Comparison of ENCODE assay signal across 17 cellular contexts in the genomic region with DNA sequence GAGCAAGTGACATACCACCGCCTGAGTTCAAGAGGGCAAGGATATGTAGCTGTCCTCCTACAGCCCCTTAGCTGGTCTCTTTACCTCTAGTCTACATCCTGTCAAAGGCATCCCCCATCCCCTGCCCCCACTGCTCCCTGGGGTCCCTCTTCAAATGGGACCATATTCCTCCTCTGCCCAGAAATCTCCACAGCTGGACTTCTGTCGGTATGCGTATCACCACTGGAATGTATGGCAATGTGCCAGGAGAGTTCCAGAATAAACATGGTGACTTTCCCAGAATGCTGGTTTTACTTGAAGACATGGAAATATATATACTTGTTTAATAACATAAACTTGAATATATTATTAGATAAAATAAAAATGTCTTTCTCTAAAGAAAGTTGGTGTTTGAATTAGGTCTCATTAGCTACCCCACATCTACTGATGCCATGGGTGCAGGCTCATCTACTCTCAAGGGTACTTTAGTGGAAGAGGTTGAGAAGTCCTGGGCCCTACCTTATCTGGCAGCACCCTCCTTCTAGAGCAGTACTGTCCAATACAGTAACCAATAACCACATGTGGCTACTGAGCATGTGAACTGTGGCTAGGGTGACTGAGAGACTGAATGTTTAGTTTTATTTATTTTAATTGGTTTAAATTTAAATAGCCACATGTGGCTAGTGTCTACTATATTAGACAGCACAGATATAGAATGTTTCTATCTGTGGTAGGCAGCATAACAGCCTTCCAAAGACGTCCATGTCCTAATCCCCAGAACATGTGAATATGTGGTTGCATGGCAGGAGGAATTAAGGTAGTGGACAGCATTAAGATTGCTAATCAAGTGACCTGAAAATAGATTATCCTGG.
A peak's percentile ranks its signal among the peaks of the same experiment; 100 is the strongest.
DNase-seq lines count a peak whose midpoint lies in the region; ATAC-seq and TF ChIP-seq lines count a peak whose summit lies in the region.
"Had no signal": no experiment of that assay in that cellular context is flagged by ENCODE, and none has a peak within 500 bp of the region (broad histone marks: within the 10 kb centered on the region; RNA-seq: fewer than 3 reads in every experiment).

No MANE protein-coding gene starts in this region.

- H3K27me3 ChIP-seq in brain microvascular endothelial cell (replicated peaks): no peaks in the 10 kb centered on the region
- H3K27me3 ChIP-seq: adrenal gland had no signal

- H3K4me3 ChIP-seq in HFF-Myc (replicated peaks; ENCODE audit: low read depth, low read length): no peak overlapping the region
- H3K4me3 ChIP-seq in brain microvascular endothelial cell (ENCODE audit: low read depth, low read length): no peak overlapping the region
- H3K4me3 ChIP-seq: adrenal gland had no signal

- TF ChIP-seq CTCF in HFF-Myc (IDR thresholded peaks at IDR 0.05; ENCODE audit: low read depth, low read length, missing control alignments) (no peak), brain microvascular endothelial cell (IDR thresholded peaks at IDR 0.05; ENCODE audit: low read depth, low read length, missing control alignments) (no peak)

- no peaks in the 10 kb centered on the region for H3K4me1 Mint-ChIP-seq in T-helper 17 cell

- no peak overlapping the region for H3K27ac ChIP-seq in brain microvascular endothelial cell
- H3K27ac ChIP-seq: adrenal gland had no signal

- H3K36me3 Mint-ChIP-seq in T-helper 17 cell (ENCODE audit: low read depth): peaks cover 2% of the 10 kb centered on the region

- DNase-seq in A172 (ENCODE audit: low spot score) (peak; percentile 72), HFF-Myc (ENCODE audit: extremely low read depth, low read depth) (peak; percentile 77), brain microvascular endothelial cell (peak; percentile 85), left ventricle myocardium superior (no peak), T-helper 17 cell (no peak), NCI-H2196 treated with DMSO at 0.1 percent for 48 hours (lab: John Stamatoyannopoulos, UW; ENCODE audit: unreplicated experiment) (no peak), NCI-H2196 (lab: John Stamatoyannopoulos, UW; ENCODE audit: unreplicated experiment) (no peak), UCSD-AML1 (lab: John Stamatoyannopoulos, UW; ENCODE audit: unreplicated experiment) (no peak)
- DNase-seq: activated CD4-positive, CD25-positive, alpha-beta regulatory T cell treated with anti-CD3 and anti-CD28 coated beads, Interleukin-2, amount 50 U/mL, for 72 hours; activated T-cell treated with anti-CD3 and anti-CD28 coated beads for 4 hours; DMS53; effector memory CD8-positive, alpha-beta T cell; H7; NCI-H187; posterior cingulate gyrus had no signal

- in situ Hi-C loops in brain microvascular endothelial cell (cut with HindIII; ENCODE audit: low pct_ligation_motif_present, low sequenced_read_pairs): no loop called here

- intact Hi-C loops in left ventricle myocardium superior (cut with micrococcal nuclease): no loop called here

- H3K27ac Mint-ChIP-seq in T-helper 17 cell: no peak overlapping the region
- H3K27ac Mint-ChIP-seq: effector memory CD8-positive, alpha-beta T cell; stimulated activated naive CD8-positive, alpha-beta T cell treated with anti-CD3 and anti-CD28 coated beads, Interleukin-15, Interleukin-2, amounts not matched to agents 100 ng/mL and 50 ng/mL, for 24 hours had no signal

- peaks cover 22% of the 10 kb centered on the region for H3K27me3 Mint-ChIP-seq in T-helper 17 cell
- H3K27me3 Mint-ChIP-seq: stimulated activated naive CD8-positive, alpha-beta T cell treated with anti-CD3 and anti-CD28 coated beads, Interleukin-15, Interleukin-2, amounts not matched to agents 100 ng/mL and 50 ng/mL, for 24 hours had no signal

- no peaks in the 10 kb centered on the region for H3K36me3 ChIP-seq in brain microvascular endothelial cell (replicated peaks)
- H3K36me3 ChIP-seq: adrenal gland had no signal

- no peaks in the 10 kb centered on the region for H3K9me3 ChIP-seq in T-helper 17 cell (ENCODE audit: control insufficient read depth, low read length, poor library complexity, severe bottlenecking)
- H3K9me3 ChIP-seq: adrenal gland had no signal

- ATAC-seq in left ventricle myocardium superior (peak; percentile 47), T-helper 17 cell (no peak)
- ATAC-seq: effector memory CD8-positive, alpha-beta T cell had no signal

- H3K4me3 Mint-ChIP-seq in T-helper 17 cell: no peak overlapping the region
- H3K4me3 Mint-ChIP-seq: effector memory CD8-positive, alpha-beta T cell; stimulated activated naive CD8-positive, alpha-beta T cell treated with anti-CD3 and anti-CD28 coated beads, Interleukin-15, Interleukin-2, amounts not matched to agents 100 ng/mL and 50 ng/mL, for 24 hours had no signal

Comparison
In these comparisons a context has a peak if more than half of its experiments do, and no peak if none do; other contexts are left out.
1. DNase-seq: peak in A172 (single experiment), HFF-Myc (single experiment) and brain microvascular endothelial cell (single experiment); none in left ventricle myocardium superior (single experiment), T-helper 17 cell (0 of 3), NCI-H2196 treated with DMSO at 0.1 percent for 48 hours (single experiment), NCI-H2196 (single experiment) and UCSD-AML1 (single experiment).